ENCODE assay signal across 1 cellular context in the genomic region with DNA sequence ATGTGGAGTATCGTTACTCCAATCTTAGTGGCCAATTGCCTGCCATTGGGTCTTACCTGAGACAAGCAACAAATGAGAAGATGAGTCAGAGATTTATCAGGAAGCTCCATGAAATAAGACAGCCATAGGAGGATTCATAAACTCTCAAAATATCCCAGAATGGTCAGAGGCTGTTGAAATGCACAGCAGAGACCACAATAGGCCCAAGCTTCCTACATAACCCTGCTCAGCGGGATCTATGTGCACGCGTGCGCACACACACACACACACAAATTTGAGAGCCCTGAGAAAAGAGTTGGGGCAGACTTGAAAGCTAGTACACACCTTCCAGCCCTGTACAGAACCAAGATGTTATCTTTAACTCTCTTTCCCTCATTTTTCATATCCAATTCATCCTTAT.
TF ChIP-seq lines count a peak whose summit lies in the region.

No MANE protein-coding gene starts in this region.

TF ChIP-seq in endothelial cell of umbilical vein, 7 proteins besides CTCF, POLR2A, EP300 and RAD21:
- TF ChIP-seq GATA2 (IDR thresholded peaks at IDR 0.05; ENCODE audit: insufficient read depth, insufficient read length, low read depth, low read length), result no peak
- TF ChIP-seq MYC (IDR thresholded peaks at IDR 0.05; ENCODE audit: low read depth, low read length), result no peak
- no peak for TF ChIP-seq EZH2 (IDR thresholded peaks at IDR 0.05; ENCODE audit: borderline replicate concordance, low read depth, low read length, severe bottlenecking)
- TF ChIP-seq FOS (IDR thresholded peaks at IDR 0.05; ENCODE audit: borderline replicate concordance, insufficient read depth, low read length), result no peak
- TF ChIP-seq, protein P1, sequence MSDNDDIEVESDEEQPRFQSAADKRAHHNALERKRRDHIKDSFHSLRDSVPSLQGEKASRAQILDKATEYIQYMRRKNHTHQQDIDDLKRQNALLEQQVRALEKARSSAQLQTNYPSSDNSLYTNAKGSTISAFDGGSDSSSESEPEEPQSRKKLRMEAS (IDR thresholded peaks at IDR 0.05; ENCODE audit: insufficient read depth, insufficient read length), result no peak
- TF ChIP-seq JUN (IDR thresholded peaks at IDR 0.05; ENCODE audit: borderline replicate concordance, insufficient read depth, insufficient read length, low read depth), result no peak
- TF ChIP-seq POLR2AphosphoS5 (IDR thresholded peaks at IDR 0.05; ENCODE audit: insufficient read depth, low read depth, low read length), result no peak
